Comparison of ENCODE assay signal across 12 cellular contexts in the genomic region with DNA sequence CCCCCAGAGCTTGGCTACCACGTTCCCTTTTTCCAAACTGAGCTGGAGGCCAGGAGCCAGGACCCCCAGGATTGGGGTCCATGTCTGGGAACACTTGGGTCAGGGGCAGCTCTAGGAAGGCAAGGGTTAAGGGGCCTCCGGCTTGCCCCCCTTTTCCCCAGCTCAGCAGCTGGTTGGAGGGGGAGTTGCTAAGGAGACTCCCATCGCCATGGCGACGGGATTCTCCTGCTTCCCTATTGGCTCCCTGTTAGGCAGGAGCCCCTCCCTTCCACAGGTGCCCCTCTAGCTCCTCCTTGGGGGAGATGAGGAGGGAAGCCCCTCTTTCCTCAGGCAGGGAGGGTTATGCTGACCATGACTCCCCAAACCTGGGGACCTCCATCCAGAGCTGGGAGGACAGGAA. TPM values are rescaled to one million over a fixed set of nuclear protein-coding genes. Genes with fewer than 3 reads are reported as not detected.
DNase-seq lines count a peak whose midpoint lies in the region; ATAC-seq and TF ChIP-seq lines count a peak whose summit lies in the region.
"Had no signal": no experiment of that assay in that cellular context is flagged by ENCODE, and none has a peak within 500 bp of the region (broad histone marks: within the 10 kb centered on the region; RNA-seq: fewer than 3 reads in every experiment).

No MANE protein-coding gene starts in this region.

- intact Hi-C loops in A673 (cut with micrococcal nuclease; ENCODE audit: unreplicated experiment) = no loop called here

- H4K20me1 ChIP-seq in GM23338 (replicated peaks; ENCODE audit: insufficient read depth) (no peaks in the 10 kb centered on the region), smooth muscle cell (ENCODE audit: low read depth) (no peaks in the 10 kb centered on the region)

- H3K4me3 Mint-ChIP-seq in GM23338 (no peak overlapping the region), mesothelial cell of epicardium (no peak overlapping the region)
- H3K4me3 Mint-ChIP-seq: activated T-cell treated with anti-CD3 and anti-CD28 coated beads, Interleukin-2, amount 50 U/mL, for 24 hours; CD8-positive, alpha-beta T cell had no signal

- 66% methylated on average over 5 of the region's 5 CpGs for WGBS in smooth muscle cell (ENCODE audit: low lambda C conversion rate)

- no peak overlapping the region for H3K27ac Mint-ChIP-seq in GM23338
- no peak overlapping the region for H3K27ac Mint-ChIP-seq in mesothelial cell of epicardium
- H3K27ac Mint-ChIP-seq: activated T-cell treated with anti-CD3 and anti-CD28 coated beads, Interleukin-2, amount 50 U/mL, for 24 hours; CD8-positive, alpha-beta T cell had no signal

- POLR2A ChIA-PET in A673 (lab: Charles Lee; ENCODE audit: low non-redundant PET) = no interaction called here

- H3K36me3 Mint-ChIP-seq in GM23338 (ENCODE audit: low read depth) = no peaks in the 10 kb centered on the region
- H3K36me3 Mint-ChIP-seq in mesothelial cell of epicardium = no peaks in the 10 kb centered on the region

- H3K27me3 ChIP-seq in A673 (replicated peaks; ENCODE audit: insufficient read depth, low read depth, low read length, poor library complexity) = no peaks in the 10 kb centered on the region
- H3K27me3 ChIP-seq in GM23338 (ENCODE audit: insufficient read depth) = no peaks in the 10 kb centered on the region
- H3K27me3 ChIP-seq in SJSA1 (replicated peaks) = no peaks in the 10 kb centered on the region
- no peaks in the 10 kb centered on the region for H3K27me3 ChIP-seq in smooth muscle cell (ENCODE audit: low read depth)
- H3K27me3 ChIP-seq: sigmoid colon had no signal

- no peaks in the 10 kb centered on the region for H3K9me2 ChIP-seq in GM23338 (ENCODE audit: insufficient read depth)

- H3K9me3 ChIP-seq in A673 (ENCODE audit: low read depth, low read length, poor library complexity, severe bottlenecking) = no peaks in the 10 kb centered on the region
- H3K9me3 ChIP-seq in SJSA1 (replicated peaks) = no peaks in the 10 kb centered on the region
- no peaks in the 10 kb centered on the region for H3K9me3 ChIP-seq in smooth muscle cell (replicated peaks; ENCODE audit: low read depth)
- H3K9me3 ChIP-seq: sigmoid colon had no signal

- H3K4me1 Mint-ChIP-seq in GM23338 = peaks cover 20% of the 10 kb centered on the region
- peaks cover 3% of the 10 kb centered on the region for H3K4me1 Mint-ChIP-seq in mesothelial cell of epicardium

- H3K27me3 Mint-ChIP-seq in GM23338 (ENCODE audit: insufficient read depth, low read depth, poor library complexity) (peaks cover 14% of the 10 kb centered on the region), mesothelial cell of epicardium (ENCODE audit: low read depth) (peaks cover 16% of the 10 kb centered on the region)

- H3K4me2 ChIP-seq in GM23338 = peak overlapping the region; percentile 67
- H3K4me2 ChIP-seq in smooth muscle cell = no peak overlapping the region

- DNase-seq in A673 (ENCODE audit: low spot score) (peak; percentile 47), GM23338 (ENCODE audit: low spot score) (peak; percentile 92), SJSA1 (ENCODE audit: low read depth in 1 of 2, low spot score in 2 of 2) (no peak), iPS DF 19.7 (ENCODE audit: low read depth, low spot score) (peak; percentile 71), NCI-H1694 treated with DMSO at 0.1 percent for 48 hours (lab: John Stamatoyannopoulos, UW) (no peak), smooth muscle cell (lab: John Stamatoyannopoulos, UW; ENCODE audit: unreplicated experiment) (no peak), mesothelial cell of epicardium (ENCODE audit: low spot score in 2 of 2, unreplicated experiment in 2 of 2) (no peak)
- DNase-seq: activated T-cell treated with anti-CD3 and anti-CD28 coated beads, Interleukin-2, amount 50 U/mL, for 24 hours; CD8-positive, alpha-beta T cell; sigmoid colon had no signal

- H3K79me2 ChIP-seq in GM23338 (replicated peaks; ENCODE audit: insufficient read depth) = no peaks in the 10 kb centered on the region
- H3K79me2 ChIP-seq in smooth muscle cell (ENCODE audit: low read depth) = no peaks in the 10 kb centered on the region

- no peak for TF ChIP-seq CTCF in A673 (conservative IDR thresholded peaks at IDR 0.05; ENCODE audit: low read depth, low read length)
- no peak for TF ChIP-seq CTCF in GM23338 (conservative IDR thresholded peaks at IDR 0.05; ENCODE audit: low read depth in 2 of 2)
- TF ChIP-seq CTCF in smooth muscle cell (IDR thresholded peaks at IDR 0.05; ENCODE audit: borderline replicate concordance, insufficient read depth, poor library complexity, severe bottlenecking) = no peak
- TF ChIP-seq CTCF in mesothelial cell of epicardium (IDR thresholded peaks at IDR 0.05; ENCODE audit: unreplicated experiment) = no peak

- H3K9me3 Mint-ChIP-seq in GM23338 (no peaks in the 10 kb centered on the region), mesothelial cell of epicardium (no peaks in the 10 kb centered on the region)
- H3K9me3 Mint-ChIP-seq: activated T-cell treated with anti-CD3 and anti-CD28 coated beads, Interleukin-2, amount 50 U/mL, for 24 hours; CD8-positive, alpha-beta T cell had no signal

- H3K4me1 ChIP-seq in A673 (ENCODE audit: insufficient read depth, low read length, poor library complexity, severe bottlenecking) = peaks cover 5% of the 10 kb centered on the region
- peaks cover 13% of the 10 kb centered on the region for H3K4me1 ChIP-seq in GM23338 (ENCODE audit: insufficient read depth)
- H3K4me1 ChIP-seq in SJSA1 (replicated peaks) = peaks cover 46% of the 10 kb centered on the region
- no peaks in the 10 kb centered on the region for H3K4me1 ChIP-seq in smooth muscle cell (ENCODE audit: low read depth)
- H3K4me1 ChIP-seq: sigmoid colon had no signal

- H3K9ac ChIP-seq in smooth muscle cell (ENCODE audit: low read depth) = no peak overlapping the region

- peaks cover 3% of the 10 kb centered on the region for H3K36me3 ChIP-seq in A673 (ENCODE audit: insufficient read depth, low read length, poor library complexity, severe bottlenecking)
- H3K36me3 ChIP-seq in GM23338 (ENCODE audit: insufficient read depth) = no peaks in the 10 kb centered on the region
- H3K36me3 ChIP-seq in SJSA1 = peaks cover 78% of the 10 kb centered on the region
- H3K36me3 ChIP-seq in smooth muscle cell (ENCODE audit: low read depth) = no peaks in the 10 kb centered on the region

- H3F3A ChIP-seq in GM23338 (replicated peaks; ENCODE audit: low read depth) (no peaks in the 10 kb centered on the region), smooth muscle cell (ENCODE audit: low read depth) (no peaks in the 10 kb centered on the region)

- CTCF ChIA-PET in A673 (lab: Charles Lee) = interaction anchor here (0.6 kb wide), 1 partner anchor 246 kb away, joined by 3 read pairs; no protein-coding TSS in a partner anchor

- H3K4me3 ChIP-seq in A673 (ENCODE audit: low read depth, low read length, poor library complexity, severe bottlenecking) = no peak overlapping the region
- H3K4me3 ChIP-seq in GM23338 = peak overlapping the region; percentile 28; the same call in 1 of the 2 replicates
- no peak overlapping the region for H3K4me3 ChIP-seq in SJSA1
- no peak overlapping the region for H3K4me3 ChIP-seq in smooth muscle cell
- H3K4me3 ChIP-seq: lung, sigmoid colon had no signal

- H2AFZ ChIP-seq in GM23338 = peak overlapping the region; percentile 80; the same call in 1 of the 2 replicates
- H2AFZ ChIP-seq in smooth muscle cell (ENCODE audit: low read depth) = no peak overlapping the region

- H3K27ac ChIP-seq in A673 (ENCODE audit: low read depth, low read length, poor library complexity, severe bottlenecking) (no peak overlapping the region), GM23338 (ENCODE audit: low read depth) (no peak overlapping the region), SJSA1 (0 out of 2 replicates have a peak overlapping the region, but pooled peaks have one; percentile 27), smooth muscle cell (ENCODE audit: low read depth) (no peak overlapping the region)
- H3K27ac ChIP-seq: sigmoid colon had no signal

- BruUV-seq in A673 (replicated peaks; lab: Mats Ljungman, UMichigan) = no TSS peak

- peak; percentile 76 for ATAC-seq in GM23338
- no peak for ATAC-seq in HG03095 (IDR thresholded peaks at IDR 0.05; ENCODE audit: unreplicated experiment)
- ATAC-seq: CD8-positive, alpha-beta T cell had no signal

TF ChIP-seq in GM23338, 12 proteins besides CTCF, POLR2A, EP300 and RAD21 (continues in another document):
- no peak for TF ChIP-seq EZH2 (IDR thresholded peaks at IDR 0.05; ENCODE audit: low read depth, unreplicated experiment)

RNA-seq across cellular contexts. Expression of a gene that starts 33.9 kb away (rescaled TPM):
- total RNA-seq in A673 (2021) (32.5 and 40.1 TPM in 2 replicates), smooth muscle cell (2.7 and 3.3 TPM in 2 replicates), mesothelial cell of epicardium (2.9 to 3.1 TPM (median 3.0 TPM) in 3 replicates)
- 5.2 and 5.4 TPM in 2 replicates for total RNA-seq in GM23338 (2014; rRNA removed; shearing (Covaris generic))
- polyA plus RNA-seq in GM23338 (2016; fragmentation: Nextera tagmentation; extraction: Ambion mirVana) (5.2 and 5.4 TPM in 2 replicates), smooth muscle cell (12.3 and 16.4 TPM in 2 replicates)
- total RNA-seq in SJSA1 (2014; rRNA removed; shearing (Covaris generic)) = 6.9 and 11.5 TPM in 2 replicates

RNA-seq across cellular contexts. Expression of a gene that starts 48.9 kb away (rescaled TPM):
- total RNA-seq in A673 (2021) (112 TPM in 2 replicates), smooth muscle cell (24.9 and 39.3 TPM in 2 replicates), mesothelial cell of epicardium (61.2 to 71.0 TPM (median 69.5 TPM) in 3 replicates)
- 71.5 and 77.5 TPM in 2 replicates for total RNA-seq in GM23338 (2014; rRNA removed; shearing (Covaris generic))
- polyA plus RNA-seq in GM23338 (2016; fragmentation: Nextera tagmentation; extraction: Ambion mirVana) (46.5 and 57.8 TPM in 2 replicates), smooth muscle cell (53.1 and 60.4 TPM in 2 replicates)
- total RNA-seq in SJSA1 (2014; rRNA removed; shearing (Covaris generic)) = 49.8 and 74.1 TPM in 2 replicates

RNA-seq across cellular contexts. Expression of a gene that starts 50.9 kb away (rescaled TPM):
- total RNA-seq in A673 (2021) (272 and 288 TPM in 2 replicates), smooth muscle cell (98.4 and 103 TPM in 2 replicates), mesothelial cell of epicardium (153 to 160 TPM (median 159 TPM) in 3 replicates)
- 163 and 183 TPM in 2 replicates for total RNA-seq in GM23338 (2014; rRNA removed; shearing (Covaris generic))
- polyA plus RNA-seq in GM23338 (2016; fragmentation: Nextera tagmentation; extraction: Ambion mirVana) (270 and 280 TPM in 2 replicates), smooth muscle cell (186 and 198 TPM in 2 replicates)
- 284 and 367 TPM in 2 replicates for total RNA-seq in SJSA1 (2014; rRNA removed; shearing (Covaris generic))

Comparison
In these comparisons a context has a peak if more than half of its experiments do, and no peak if none do; other contexts are left out.
1. DNase-seq: peak in A673 (single experiment), GM23338 (single experiment) and iPS DF 19.7 (single experiment); none in SJSA1 (0 of 2), NCI-H1694 treated with DMSO at 0.1 percent for 48 hours (single experiment), smooth muscle cell (single experiment) and mesothelial cell of epicardium (0 of 2).